ENCODE assay signal across 9 cellular contexts in the genomic region with DNA sequence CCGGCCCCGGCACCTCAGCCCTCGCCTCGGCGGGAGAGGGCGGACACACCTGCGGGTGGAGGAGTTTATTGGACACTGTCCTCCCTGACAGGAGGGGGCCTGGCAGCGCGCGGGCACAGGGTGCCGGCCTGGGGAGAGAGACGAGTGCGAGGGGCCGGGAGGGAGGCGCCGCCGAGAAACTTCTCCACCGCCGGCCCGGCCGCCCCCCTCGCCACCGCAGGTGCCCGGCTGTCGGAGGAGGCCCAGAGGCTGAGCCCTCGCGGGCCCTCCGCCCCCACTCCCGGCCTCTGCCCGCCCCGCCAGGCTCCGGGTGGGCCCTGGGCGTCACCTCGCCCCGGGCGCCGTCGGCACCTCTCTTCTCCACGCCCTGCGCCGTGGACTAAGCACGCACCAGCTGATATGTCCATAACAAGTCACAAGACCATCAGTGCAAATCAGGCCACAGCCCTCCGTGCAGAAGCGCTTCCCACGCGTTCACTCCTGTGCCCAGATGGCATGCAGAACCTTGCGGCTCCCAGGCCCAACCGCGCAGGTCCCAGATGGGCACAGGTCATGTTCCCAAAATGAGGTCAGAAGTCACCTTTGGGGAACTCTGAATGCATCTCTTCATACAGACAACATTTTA.
DNase-seq lines count a peak whose midpoint lies in the region; ATAC-seq and TF ChIP-seq lines count a peak whose summit lies in the region.
"Had no signal": no experiment of that assay in that cellular context is flagged by ENCODE, and none has a peak within 500 bp of the region (broad histone marks: within the 10 kb centered on the region; RNA-seq: fewer than 3 reads in every experiment).

No MANE protein-coding gene starts in this region.

- POLR2A ChIA-PET in SK-N-SH (lab: Yijun Ruan, JAX): no interaction called here

- peaks cover 6% of the 10 kb centered on the region; the same call in 1 of the 2 replicates for H3K4me1 ChIP-seq in iPS-20b (ENCODE audit: insufficient read depth, low read length)
- H3K4me1 ChIP-seq in SK-N-SH (ENCODE audit: control insufficient read depth in 1 of 2, insufficient read depth in 2 of 2, low read depth in 1 of 2, low read length in 1 of 2): no peaks in the 10 kb centered on the region; a peak in 1 of 4 replicates

- TF ChIP-seq RAD21 in SK-N-SH (IDR thresholded peaks at IDR 0.05; ENCODE audit: low read length): no peak

- no peak overlapping the region for H2AFZ ChIP-seq in SK-N-SH (ENCODE audit: low read depth)

- no peaks in the 10 kb centered on the region for H4K20me1 ChIP-seq in SK-N-SH (ENCODE audit: insufficient read depth)

- H3K4me1 Mint-ChIP-seq in activated T-helper 1 cell treated with anti-CD3 and anti-CD28 coated beads, Interleukin-12 subunit alpha, Interleukin-12 subunit beta, Interleukin-2, Interleukin-4 antibody, amounts not matched to agents 30 ng/mL and 10 ng/mL and 1 ng/mL, durations not matched to agents 14 hours and 24 hours and 36 hours (ENCODE audit: low read depth): no peaks in the 10 kb centered on the region
- H3K4me1 Mint-ChIP-seq in stimulated activated naive B cell treated with anti-CD40 and anti-IgM and Interleukin-4, amounts not matched to agents 10 μg/mL and 1 μg/mL and 100 μg/mL, for 72 hours: peaks cover 0 to 4% of the 10 kb centered on the region in 2 donors

- DNase-seq in DMS 273 (lab: John Stamatoyannopoulos, UW; ENCODE audit: unreplicated experiment) (peak; percentile 79), DMS 273 treated with DMSO at 0.1 percent for 48 hours (lab: John Stamatoyannopoulos, UW) (no peak), SHP77 (lab: John Stamatoyannopoulos, UW) (no peak), SK-N-SH (no peak)
- DNase-seq in activated T-helper 1 cell treated with anti-CD3 and anti-CD28 coated beads, Interleukin-12 subunit alpha, Interleukin-12 subunit beta, Interleukin-2, Interleukin-4 antibody, amounts not matched to agents 30 ng/mL and 10 ng/mL and 1 ng/mL, durations not matched to agents 14 hours and 24 hours and 36 hours (ENCODE audit: low spot score): no peak
- DNase-seq in stimulated activated naive B cell treated with anti-CD40 and anti-IgM and Interleukin-4, amounts not matched to agents 10 μg/mL and 1 μg/mL and 100 μg/mL, for 72 hours: no peak

- no peak for TF ChIP-seq EP300 in SK-N-SH (IDR thresholded peaks at IDR 0.05; ENCODE audit: borderline replicate concordance in 1 of 2, low read depth in 1 of 2, low read length in 1 of 2)

- no peaks in the 10 kb centered on the region for H3F3A ChIP-seq in SK-N-SH (replicated peaks; ENCODE audit: insufficient read depth)

- H3K4me3 ChIP-seq in iPS-20b (ENCODE audit: low read length) (peak overlapping the region; percentile 67), SK-N-SH (ENCODE audit: low read depth in 2 of 2, low read length in 1 of 2) (no peak overlapping the region)

- peaks cover 28% of the 10 kb centered on the region for H3K27me3 Mint-ChIP-seq in activated T-helper 1 cell treated with anti-CD3 and anti-CD28 coated beads, Interleukin-12 subunit alpha, Interleukin-12 subunit beta, Interleukin-2, Interleukin-4 antibody, amounts not matched to agents 30 ng/mL and 10 ng/mL and 1 ng/mL, durations not matched to agents 14 hours and 24 hours and 36 hours (ENCODE audit: insufficient read depth)
- H3K27me3 Mint-ChIP-seq in stimulated activated naive B cell treated with anti-CD40 and anti-IgM and Interleukin-4, amounts not matched to agents 10 μg/mL and 1 μg/mL and 100 μg/mL, for 72 hours: peaks cover 64 to 74% of the 10 kb centered on the region in 2 donors

- CTCF ChIA-PET in SK-N-SH (lab: Yijun Ruan, JAX): no interaction called here

- H3K27ac ChIP-seq in iPS-20b (ENCODE audit: low read length): no peak overlapping the region
- no peak overlapping the region for H3K27ac ChIP-seq in SK-N-SH (ENCODE audit: low read depth in 2 of 2, low read length in 1 of 2)
- H3K27ac ChIP-seq: 22Rv1 had no signal

- 81% methylated on average over 23 of the region's 49 CpGs for WGBS in SK-N-SH (ENCODE audit: low lambda C conversion rate)

- no peaks in the 10 kb centered on the region for H3K36me3 Mint-ChIP-seq in activated T-helper 1 cell treated with anti-CD3 and anti-CD28 coated beads, Interleukin-12 subunit alpha, Interleukin-12 subunit beta, Interleukin-2, Interleukin-4 antibody, amounts not matched to agents 30 ng/mL and 10 ng/mL and 1 ng/mL, durations not matched to agents 14 hours and 24 hours and 36 hours (ENCODE audit: low read depth)
- H3K36me3 Mint-ChIP-seq in stimulated activated naive B cell treated with anti-CD40 and anti-IgM and Interleukin-4, amounts not matched to agents 10 μg/mL and 1 μg/mL and 100 μg/mL, for 72 hours: no peaks in the 10 kb centered on the region

- H3K27me3 ChIP-seq in iPS-20b (ENCODE audit: insufficient read depth, low read length): peaks cover 65% of the 10 kb centered on the region
- H3K27me3 ChIP-seq in SK-N-SH (ENCODE audit: insufficient read depth): no peaks in the 10 kb centered on the region; the same call in none of the 2 replicates

- H3K4me2 ChIP-seq in SK-N-SH: no peak overlapping the region

- H3K4me3 Mint-ChIP-seq in activated T-helper 1 cell treated with anti-CD3 and anti-CD28 coated beads, Interleukin-12 subunit alpha, Interleukin-12 subunit beta, Interleukin-2, Interleukin-4 antibody, amounts not matched to agents 30 ng/mL and 10 ng/mL and 1 ng/mL, durations not matched to agents 14 hours and 24 hours and 36 hours: peak overlapping the region; percentile 37
- peak overlapping the region; percentile 63 to 79 for H3K4me3 Mint-ChIP-seq in stimulated activated naive B cell treated with anti-CD40 and anti-IgM and Interleukin-4, amounts not matched to agents 10 μg/mL and 1 μg/mL and 100 μg/mL, for 72 hours

- H3K9me2 ChIP-seq in SK-N-SH: no peaks in the 10 kb centered on the region

- TF ChIP-seq CTCF in SK-N-SH (IDR thresholded peaks at IDR 0.05): no peak

- H3K9me3 ChIP-seq in iPS-20b (ENCODE audit: insufficient read depth, low read depth, low read length): no peaks in the 10 kb centered on the region
- no peaks in the 10 kb centered on the region for H3K9me3 ChIP-seq in SK-N-SH

- no peak overlapping the region for H3K27ac Mint-ChIP-seq in activated T-helper 1 cell treated with anti-CD3 and anti-CD28 coated beads, Interleukin-12 subunit alpha, Interleukin-12 subunit beta, Interleukin-2, Interleukin-4 antibody, amounts not matched to agents 30 ng/mL and 10 ng/mL and 1 ng/mL, durations not matched to agents 14 hours and 24 hours and 36 hours
- no peak overlapping the region for H3K27ac Mint-ChIP-seq in stimulated activated naive B cell treated with anti-CD40 and anti-IgM and Interleukin-4, amounts not matched to agents 10 μg/mL and 1 μg/mL and 100 μg/mL, for 72 hours

- H3K9ac ChIP-seq in iPS-20b (ENCODE audit: low read depth, low read length) (no peak overlapping the region), SK-N-SH (no peak overlapping the region)

- intact Hi-C loops in activated T-helper 1 cell treated with anti-CD3 and anti-CD28 coated beads, Interleukin-12 subunit alpha, Interleukin-12 subunit beta, Interleukin-2, Interleukin-4 antibody, amounts not matched to agents 30 ng/mL and 10 ng/mL and 1 ng/mL, durations not matched to agents 14 hours and 24 hours and 36 hours (cut with micrococcal nuclease): no loop called here

- H3K36me3 ChIP-seq in iPS-20b (ENCODE audit: insufficient read depth, low read depth, low read length): no peaks in the 10 kb centered on the region
- no peaks in the 10 kb centered on the region for H3K36me3 ChIP-seq in SK-N-SH (replicated peaks in 1 of 2; ENCODE audit: control insufficient read depth in 1 of 2, insufficient read depth in 2 of 2, low read length in 1 of 2)

- H3K79me2 ChIP-seq in SK-N-SH (ENCODE audit: insufficient read depth): no peaks in the 10 kb centered on the region

- no peaks in the 10 kb centered on the region for H3K9me3 Mint-ChIP-seq in activated T-helper 1 cell treated with anti-CD3 and anti-CD28 coated beads, Interleukin-12 subunit alpha, Interleukin-12 subunit beta, Interleukin-2, Interleukin-4 antibody, amounts not matched to agents 30 ng/mL and 10 ng/mL and 1 ng/mL, durations not matched to agents 14 hours and 24 hours and 36 hours
- H3K9me3 Mint-ChIP-seq in stimulated activated naive B cell treated with anti-CD40 and anti-IgM and Interleukin-4, amounts not matched to agents 10 μg/mL and 1 μg/mL and 100 μg/mL, for 72 hours: no peaks in the 10 kb centered on the region

- peak; percentile 33 for ATAC-seq in stimulated activated naive B cell treated with anti-CD40 and anti-IgM and Interleukin-4, amounts not matched to agents 10 μg/mL and 1 μg/mL and 100 μg/mL, for 72 hours (replicated peaks)
- no peak for ATAC-seq in HG02885 (IDR thresholded peaks at IDR 0.05; ENCODE audit: poor library complexity, unreplicated experiment)

TF ChIP-seq in SK-N-SH, 30 proteins besides CTCF, POLR2A, EP300 and RAD21:
- TF ChIP-seq RXRA (IDR thresholded peaks at IDR 0.05; ENCODE audit: borderline replicate concordance, low read depth) (no peak), ELF1 (IDR thresholded peaks at IDR 0.05) (no peak), TCF12 (IDR thresholded peaks at IDR 0.05) (no peak), GABPA (IDR thresholded peaks at IDR 0.05; ENCODE audit: low read depth) (no peak), POLR2AphosphoS5 (IDR thresholded peaks at IDR 0.05; ENCODE audit: low read depth, low read length) (no peak), YY1 (IDR thresholded peaks at IDR 0.05; ENCODE audit: low read depth) (no peak)
- TF ChIP-seq, protein P1, sequence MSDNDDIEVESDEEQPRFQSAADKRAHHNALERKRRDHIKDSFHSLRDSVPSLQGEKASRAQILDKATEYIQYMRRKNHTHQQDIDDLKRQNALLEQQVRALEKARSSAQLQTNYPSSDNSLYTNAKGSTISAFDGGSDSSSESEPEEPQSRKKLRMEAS (IDR thresholded peaks at IDR 0.05; ENCODE audit: low read depth): no peak
